33 cellular contexts compared by ENCODE assay signal in genomic region chr12:125296701-125297100, GRCh38.
"Had no signal": no experiment of that assay in that cellular context is flagged by ENCODE, and none has a peak within 500 bp of the region (broad histone marks: within the 10 kb centered on the region; RNA-seq: fewer than 3 reads in every experiment).

No MANE protein-coding gene starts in this region.

- H3K27me3 Mint-ChIP-seq: activated CD4-positive, alpha-beta memory T cell treated with anti-CD3 and anti-CD28 coated beads for 36 hours; activated CD4-positive, alpha-beta T cell treated with anti-CD3 and anti-CD28 coated beads, Interleukin-2, amount 10 ng/mL, durations not matched to agents 24 days and 14 days had no signal

- H3K36me3 ChIP-seq: ascending aorta, breast epithelium, cardiac muscle cell, esophagus muscularis mucosa, gastrocnemius medialis had no signal

- H3K36me3 Mint-ChIP-seq: activated CD4-positive, alpha-beta memory T cell treated with anti-CD3 and anti-CD28 coated beads for 36 hours; activated CD8-positive, alpha-beta memory T cell treated with anti-CD3 and anti-CD28 coated beads, Interleukin-2, amount 10 ng/mL, durations not matched to agents 7 days and 5 days; activated naive CD4-positive, alpha-beta T cell treated with anti-CD3 and anti-CD28 coated beads, Interleukin-2, amount 50 U/mL, for 24 hours; activated naive CD8-positive, alpha-beta T cell treated with anti-CD3 and anti-CD28 coated beads, Interleukin-2, amount 10 ng/mL, durations not matched to agents 7 days and 5 days; brain had no signal

- H3K9me3 Mint-ChIP-seq: activated CD4-positive, alpha-beta T cell treated with anti-CD3 and anti-CD28 coated beads, Interleukin-2, amount 10 ng/mL, durations not matched to agents 24 days and 14 days; activated naive CD4-positive, alpha-beta T cell treated with anti-CD3 and anti-CD28 coated beads, Interleukin-2, amount 50 U/mL, for 24 hours; activated naive CD8-positive, alpha-beta T cell treated with anti-CD3 and anti-CD28 coated beads, Interleukin-2, amount 10 ng/mL, durations not matched to agents 7 days and 5 days; activated T-helper 1 cell treated with anti-CD3 and anti-CD28 coated beads, Interleukin-12 subunit alpha, Interleukin-12 subunit beta, Interleukin-2, Interleukin-4 antibody, amounts not matched to agents 30 ng/mL and 10 ng/mL and 1 ng/mL, durations not matched to agents 14 hours and 24 hours and 36 hours; activated T-helper 2 cell treated with anti-CD3 and anti-CD28 coated beads, Interferon-gamma antibody, Interleukin-2, Interleukin-4, amounts not matched to agents 10 μg/mL and 5 μg/mL and 100 μg/mL, durations not matched to agents 14 hours and 24 hours and 36 hours; central memory CD8-positive, alpha-beta T cell; effector memory CD8-positive, alpha-beta T cell; T-helper 2 cell treated with Interferon-gamma antibody and Interleukin-4, amounts not matched to agents 5 μg/mL and 100 μg/mL, for 36 hours had no signal

- H3K4me1 ChIP-seq: ascending aorta, breast epithelium, esophagus muscularis mucosa, foreskin keratinocyte, gastrocnemius medialis had no signal

- H3K27me3 ChIP-seq: ascending aorta, cardiac muscle cell, foreskin keratinocyte, gastrocnemius medialis had no signal

- H3K4me3 ChIP-seq: ascending aorta, breast epithelium, cardiac muscle cell, esophagus muscularis mucosa, gastrocnemius medialis had no signal

- ATAC-seq: activated CD4-positive, alpha-beta T cell treated with anti-CD3 and anti-CD28 coated beads for 36 hours; activated CD8-positive, alpha-beta memory T cell treated with anti-CD3 and anti-CD28 coated beads, Interleukin-2, amount 10 ng/mL, durations not matched to agents 7 days and 5 days; activated CD8-positive, alpha-beta T cell treated with anti-CD3 and anti-CD28 coated beads, Interleukin-2, amount 10 ng/mL, durations not matched to agents 7 days and 5 days; effector memory CD8-positive, alpha-beta T cell; foreskin keratinocyte; gastrocnemius medialis; T-helper 17 cell had no signal

- H3K27ac Mint-ChIP-seq: activated CD4-positive, alpha-beta memory T cell treated with anti-CD3 and anti-CD28 coated beads for 36 hours; activated CD4-positive, alpha-beta T cell treated with anti-CD3 and anti-CD28 coated beads for 36 hours; activated CD4-positive, alpha-beta T cell treated with anti-CD3 and anti-CD28 coated beads, Interleukin-2, amount 10 ng/mL, durations not matched to agents 24 days and 14 days; activated CD8-positive, alpha-beta memory T cell treated with anti-CD3 and anti-CD28 coated beads, Interleukin-2, amount 10 ng/mL, durations not matched to agents 7 days and 5 days; activated CD8-positive, alpha-beta T cell treated with anti-CD3 and anti-CD28 coated beads, Interleukin-2, amount 10 ng/mL, durations not matched to agents 7 days and 5 days; activated naive CD4-positive, alpha-beta T cell treated with anti-CD3 and anti-CD28 coated beads for 36 hours; activated naive CD4-positive, alpha-beta T cell treated with anti-CD3 and anti-CD28 coated beads, Interleukin-2, amount 50 U/mL, for 24 hours; activated naive CD8-positive, alpha-beta T cell treated with anti-CD3 and anti-CD28 coated beads, Interleukin-2, amount 10 ng/mL, durations not matched to agents 7 days and 5 days; activated T-helper 1 cell treated with anti-CD3 and anti-CD28 coated beads, Interleukin-12 subunit alpha, Interleukin-12 subunit beta, Interleukin-2, Interleukin-4 antibody, amounts not matched to agents 30 ng/mL and 10 ng/mL and 1 ng/mL, durations not matched to agents 14 hours and 24 hours and 36 hours; activated T-helper 2 cell treated with anti-CD3 and anti-CD28 coated beads, Interferon-gamma antibody, Interleukin-2, Interleukin-4, amounts not matched to agents 10 μg/mL and 5 μg/mL and 100 μg/mL, durations not matched to agents 14 hours and 24 hours and 36 hours; brain; effector memory CD8-positive, alpha-beta T cell; T-helper 17 cell; T-helper 2 cell treated with Interferon-gamma antibody and Interleukin-4, amounts not matched to agents 5 μg/mL and 100 μg/mL, for 36 hours had no signal

- H3K9me3 ChIP-seq: gastrocnemius medialis had no signal

- H3K27ac ChIP-seq: ascending aorta, breast epithelium, cardiac muscle cell, esophagus muscularis mucosa, foreskin keratinocyte, gastrocnemius medialis had no signal

- H3K4me1 Mint-ChIP-seq: activated CD4-positive, alpha-beta T cell treated with anti-CD3 and anti-CD28 coated beads for 36 hours; activated CD4-positive, alpha-beta T cell treated with anti-CD3 and anti-CD28 coated beads, Interleukin-2, amount 10 ng/mL, durations not matched to agents 24 days and 14 days; activated CD8-positive, alpha-beta memory T cell treated with anti-CD3 and anti-CD28 coated beads, Interleukin-2, amount 10 ng/mL, durations not matched to agents 7 days and 5 days; activated naive CD4-positive, alpha-beta T cell treated with anti-CD3 and anti-CD28 coated beads, Interleukin-2, amount 50 U/mL, for 24 hours; activated naive CD8-positive, alpha-beta T cell treated with anti-CD3 and anti-CD28 coated beads, Interleukin-2, amount 10 ng/mL, durations not matched to agents 7 days and 5 days; brain; central memory CD8-positive, alpha-beta T cell; T-helper 17 cell had no signal

- H3K4me3 Mint-ChIP-seq: activated CD4-positive, alpha-beta memory T cell treated with anti-CD3 and anti-CD28 coated beads for 36 hours; activated CD4-positive, alpha-beta T cell treated with anti-CD3 and anti-CD28 coated beads for 36 hours; activated CD4-positive, alpha-beta T cell treated with anti-CD3 and anti-CD28 coated beads, Interleukin-2, amount 10 ng/mL, durations not matched to agents 24 days and 14 days; activated CD8-positive, alpha-beta memory T cell treated with anti-CD3 and anti-CD28 coated beads, Interleukin-2, amount 10 ng/mL, durations not matched to agents 7 days and 5 days; activated CD8-positive, alpha-beta T cell treated with anti-CD3 and anti-CD28 coated beads, Interleukin-2, amount 10 ng/mL, durations not matched to agents 7 days and 5 days; activated naive CD4-positive, alpha-beta T cell treated with anti-CD3 and anti-CD28 coated beads for 36 hours; activated naive CD4-positive, alpha-beta T cell treated with anti-CD3 and anti-CD28 coated beads, Interleukin-2, amount 50 U/mL, for 24 hours; activated naive CD8-positive, alpha-beta T cell treated with anti-CD3 and anti-CD28 coated beads, Interleukin-2, amount 10 ng/mL, durations not matched to agents 7 days and 5 days; activated T-helper 1 cell treated with anti-CD3 and anti-CD28 coated beads, Interleukin-12 subunit alpha, Interleukin-12 subunit beta, Interleukin-2, Interleukin-4 antibody, amounts not matched to agents 30 ng/mL and 10 ng/mL and 1 ng/mL, durations not matched to agents 14 hours and 24 hours and 36 hours; brain; central memory CD8-positive, alpha-beta T cell; effector memory CD8-positive, alpha-beta T cell; T-helper 17 cell; T-helper 2 cell treated with Interferon-gamma antibody and Interleukin-4, amounts not matched to agents 5 μg/mL and 100 μg/mL, for 36 hours had no signal

- DNase-seq: activated CD4-positive, alpha-beta memory T cell treated with anti-CD3 and anti-CD28 coated beads for 36 hours; activated CD4-positive, alpha-beta T cell treated with anti-CD3 and anti-CD28 coated beads for 36 hours; activated CD4-positive, alpha-beta T cell treated with anti-CD3 and anti-CD28 coated beads, Interleukin-2, amount 10 ng/mL, durations not matched to agents 24 days and 14 days; activated CD4-positive, CD25-positive, alpha-beta regulatory T cell; activated CD4-positive, CD25-positive, alpha-beta regulatory T cell treated with anti-CD3 and anti-CD28 coated beads, Interleukin-2, amount 50 U/mL, for 72 hours; activated CD8-positive, alpha-beta memory T cell treated with anti-CD3 and anti-CD28 coated beads, Interleukin-2, amount 10 ng/mL, durations not matched to agents 7 days and 5 days; activated CD8-positive, alpha-beta memory T cell treated with anti-CD3 and anti-CD28 coated beads, Interleukin-2, amount 50 U/mL, for 4 hours; activated CD8-positive, alpha-beta T cell treated with anti-CD3 and anti-CD28 coated beads, Interleukin-2, amount 10 ng/mL, durations not matched to agents 7 days and 5 days; activated effector memory CD4-positive, alpha-beta T cell treated with anti-CD3 and anti-CD28 coated beads, Interleukin-2, amount 50 U/mL, for 16 hours; activated naive CD4-positive, alpha-beta T cell treated with anti-CD3 and anti-CD28 coated beads for 36 hours; activated naive CD8-positive, alpha-beta T cell treated with anti-CD3 and anti-CD28 coated beads, Interleukin-2, amount 10 ng/mL, durations not matched to agents 7 days and 5 days; activated T-cell treated with anti-CD3 and anti-CD28 coated beads, Interleukin-2, amount 50 U/mL, for 1 hour; activated T-cell treated with anti-CD3 and anti-CD28 coated beads, Interleukin-2, amount 50 U/mL, for 48 hours; cortex of kidney; dermis blood vessel endothelial cell; effector CD4-positive, alpha-beta T cell; effector memory CD8-positive, alpha-beta T cell; erythroblast; foreskin keratinocyte; gastrocnemius medialis; T-helper 1 cell; T-helper 17 cell; T1000 had no signal
